ENCODE assay signal across 13 cellular contexts in genomic region chr11:119175493-119176077, GRCh38. TPM values are rescaled to one million over a fixed set of nuclear protein-coding genes. Genes with fewer than 3 reads are reported as not detected.
A peak's percentile ranks its signal among the peaks of the same experiment; 100 is the strongest.
DNase-seq lines count a peak whose midpoint lies in the region; ATAC-seq and TF ChIP-seq lines count a peak whose summit lies in the region.
"Had no signal": no experiment of that assay in that cellular context is flagged by ENCODE, and none has a peak within 500 bp of the region (broad histone marks: within the 10 kb centered on the region; RNA-seq: fewer than 3 reads in every experiment).

No MANE protein-coding gene starts in this region.

- no peaks in the 10 kb centered on the region for H3F3A ChIP-seq in GM23338 (replicated peaks; ENCODE audit: low read depth)

- intact Hi-C loops in esophagus squamous epithelium (cut with DNase I): no loop called here

- H3K9me3 ChIP-seq in RWPE2 (ENCODE audit: severe bottlenecking) (no peaks in the 10 kb centered on the region), esophagus squamous epithelium (no peaks in the 10 kb centered on the region), Karpas-422 (ENCODE audit: low read length) (no peaks in the 10 kb centered on the region)

- WGBS in esophagus squamous epithelium, 2 donors: 57 to 63% methylated on average over 6 of the region's 6 CpGs

- no peaks in the 10 kb centered on the region; the same call in 2 of the 3 replicates for H3K36me3 Mint-ChIP-seq in GM23338 (ENCODE audit: low read depth)

- TF ChIP-seq CTCF in GM23338 (conservative IDR thresholded peaks at IDR 0.05; ENCODE audit: low read depth in 2 of 2) (no peak), RWPE2 (IDR thresholded peaks at IDR 0.05; ENCODE audit: poor library complexity, severe bottlenecking) (no peak), esophagus squamous epithelium (IDR thresholded peaks at IDR 0.05) (no peak)

- H2AFZ ChIP-seq in GM23338 (no peak overlapping the region), Karpas-422 (ENCODE audit: low read length) (no peak overlapping the region)

- H3K4me2 ChIP-seq in GM23338 (no peak overlapping the region), Karpas-422 (ENCODE audit: low read depth, low read length, poor library complexity, severe bottlenecking) (no peak overlapping the region)

- H3K79me2 ChIP-seq in GM23338 (replicated peaks; ENCODE audit: insufficient read depth) (no peaks in the 10 kb centered on the region), Karpas-422 (ENCODE audit: low read length) (no peaks in the 10 kb centered on the region)

- peak overlapping the region; percentile 56; the same call in 1 of the 2 replicates for H3K27ac Mint-ChIP-seq in GM23338
- H3K27ac Mint-ChIP-seq: stimulated activated naive B cell treated with anti-CD40 and anti-IgM and Interleukin-4, amounts not matched to agents 10 μg/mL and 1 μg/mL and 100 μg/mL, for 72 hours had no signal

- H3K4me3 Mint-ChIP-seq in GM23338: no peak overlapping the region
- H3K4me3 Mint-ChIP-seq: stimulated activated naive B cell treated with anti-CD40 and anti-IgM and Interleukin-4, amounts not matched to agents 10 μg/mL and 1 μg/mL and 100 μg/mL, for 72 hours had no signal

- peaks cover 8% of the 10 kb centered on the region; the same call in 2 of the 3 replicates for H3K4me1 Mint-ChIP-seq in GM23338

- peak; percentile 58 for DNase-seq in AG08396 (ENCODE audit: low spot score)
- no peak for DNase-seq in GM23338 (ENCODE audit: low spot score)
- no peak for DNase-seq in RWPE2 (ENCODE audit: low spot score)
- DNase-seq in esophagus squamous epithelium (lab: John Stamatoyannopoulos, UW): no peak
- DNase-seq in Karpas-422: no peak
- no peak for DNase-seq in inferior parietal cortex (ENCODE audit: extremely low spot score)
- DNase-seq in COR-L47 (lab: John Stamatoyannopoulos, UW): no peak
- DNase-seq: anterior cingulate cortex; erythroblast; NCI-H446; stimulated activated naive B cell treated with anti-CD40 and anti-IgM and Interleukin-4, amounts not matched to agents 10 μg/mL and 1 μg/mL and 100 μg/mL, for 72 hours had no signal

- peaks cover 8% of the 10 kb centered on the region for H3K27me3 Mint-ChIP-seq in GM23338 (ENCODE audit: insufficient read depth, low read depth, poor library complexity)
- H3K27me3 Mint-ChIP-seq: stimulated activated naive B cell treated with anti-CD40 and anti-IgM and Interleukin-4, amounts not matched to agents 10 μg/mL and 1 μg/mL and 100 μg/mL, for 72 hours had no signal

- H3K9me2 ChIP-seq in GM23338 (ENCODE audit: insufficient read depth) (no peaks in the 10 kb centered on the region), Karpas-422 (replicated peaks; ENCODE audit: insufficient read depth, low read length) (no peaks in the 10 kb centered on the region)

- ATAC-seq in GM23338 (no peak), RWPE2 (ENCODE audit: low read depth) (peak; percentile 52; the same call in 2 of the 3 replicates), HG02938 (IDR thresholded peaks at IDR 0.05; ENCODE audit: unreplicated experiment) (no peak)
- ATAC-seq: stimulated activated naive B cell treated with anti-CD40 and anti-IgM and Interleukin-4, amounts not matched to agents 10 μg/mL and 1 μg/mL and 100 μg/mL, for 72 hours had no signal

- H3K4me1 ChIP-seq in GM23338 (ENCODE audit: insufficient read depth) (no peaks in the 10 kb centered on the region), RWPE2 (ENCODE audit: insufficient read depth, poor library complexity, severe bottlenecking) (no peaks in the 10 kb centered on the region), esophagus squamous epithelium (peaks cover 6 to 33% (median 7%) of the 10 kb centered on the region in 3 donors), Karpas-422 (ENCODE audit: low read length) (no peaks in the 10 kb centered on the region)

- H4K20me1 ChIP-seq in GM23338 (replicated peaks; ENCODE audit: insufficient read depth) (no peaks in the 10 kb centered on the region), Karpas-422 (ENCODE audit: insufficient read depth, low read depth, low read length) (no peaks in the 10 kb centered on the region)

- H3K27me3 ChIP-seq in GM23338 (ENCODE audit: insufficient read depth) (no peaks in the 10 kb centered on the region), RWPE2 (ENCODE audit: insufficient read depth, poor library complexity, severe bottlenecking) (no peaks in the 10 kb centered on the region), esophagus squamous epithelium (no peaks in the 10 kb centered on the region), Karpas-422 (ENCODE audit: low read length) (no peaks in the 10 kb centered on the region)

- no peaks in the 10 kb centered on the region for H3K9me3 Mint-ChIP-seq in GM23338
- H3K9me3 Mint-ChIP-seq: stimulated activated naive B cell treated with anti-CD40 and anti-IgM and Interleukin-4, amounts not matched to agents 10 μg/mL and 1 μg/mL and 100 μg/mL, for 72 hours had no signal

- H3K36me3 ChIP-seq in GM23338 (ENCODE audit: insufficient read depth): no peaks in the 10 kb centered on the region
- H3K36me3 ChIP-seq in RWPE2 (ENCODE audit: low read depth): peaks cover 7% of the 10 kb centered on the region; the same call in 1 of the 2 replicates
- peaks cover 10 to 94% (median 16%) of the 10 kb centered on the region in 3 donors for H3K36me3 ChIP-seq in esophagus squamous epithelium
- no peaks in the 10 kb centered on the region for H3K36me3 ChIP-seq in Karpas-422 (ENCODE audit: insufficient read depth, low read length)

- H3K27ac ChIP-seq in GM23338 (ENCODE audit: low read depth): no peak overlapping the region
- H3K27ac ChIP-seq in RWPE2 (ENCODE audit: poor library complexity, severe bottlenecking): no peak overlapping the region
- H3K27ac ChIP-seq in esophagus squamous epithelium: peak overlapping the region; percentile 5 to 40 (median 36)
- H3K27ac ChIP-seq in Karpas-422 (ENCODE audit: low read length): no peak overlapping the region

- H3K9ac ChIP-seq in Karpas-422 (ENCODE audit: low read length): no peak overlapping the region

- H3K4me3 ChIP-seq in GM23338: no peak overlapping the region
- H3K4me3 ChIP-seq in RWPE2 (ENCODE audit: severe bottlenecking): no peak overlapping the region
- H3K4me3 ChIP-seq in esophagus squamous epithelium: no peak overlapping the region
- H3K4me3 ChIP-seq in Karpas-422 (ENCODE audit: low read length): no peak overlapping the region

- no peak for TF ChIP-seq POLR2A in esophagus squamous epithelium (IDR thresholded peaks at IDR 0.05)

TF ChIP-seq in GM23338, 12 proteins besides CTCF, POLR2A, EP300 and RAD21 (continues in another document):
- TF ChIP-seq ZNF114 (CRISPR knock-in tag; IDR thresholded peaks at IDR 0.05): no peak

RNA-seq across cellular contexts. Expression of gene NLRX1, which starts 7.1 kb away (rescaled TPM):
- 13.8 and 14.2 TPM in 2 replicates for total RNA-seq in GM23338 (2014; rRNA removed; shearing (Covaris generic))
- 2.8 and 3.4 TPM in 2 replicates for polyA plus RNA-seq in GM23338 (2016; fragmentation: Nextera tagmentation; extraction: Ambion mirVana)
- 10 to 100 TPM; 31.5 to 83.3 (median 67.5) TPM for total RNA-seq in esophagus squamous epithelium
- 2.7 and 7.5 TPM in 2 replicates for total RNA-seq in Karpas-422 (2014; rRNA removed; shearing (Covaris generic); ENCODE audit: low replicate concordance)

RNA-seq across cellular contexts. Expression of gene NHERF4, which starts 9.7 kb away (rescaled TPM):
- total RNA-seq in GM23338 (2014; rRNA removed; shearing (Covaris generic)): not detected in 2 replicates
- 0.15 TPM in 1 of 2 replicates, not detected in the other for polyA plus RNA-seq in GM23338 (2016; fragmentation: Nextera tagmentation; extraction: Ambion mirVana)
- total RNA-seq in esophagus squamous epithelium: under 1 TPM in 1 of 4 donors, not detected in 3; under 0.01 TPM
- total RNA-seq in Karpas-422 (2014; rRNA removed; shearing (Covaris generic); ENCODE audit: low replicate concordance): not detected in 2 replicates
- total RNA-seq: kidney epithelial cell had no signal

RNA-seq across cellular contexts. Expression of gene ABCG4, which starts 26.7 kb away (rescaled TPM):
- total RNA-seq in GM23338 (2014; rRNA removed; shearing (Covaris generic)): 1.0 and 1.2 TPM in 2 replicates
- 0.58 and 0.94 TPM in 2 replicates for polyA plus RNA-seq in GM23338 (2016; fragmentation: Nextera tagmentation; extraction: Ambion mirVana)
- under 1 TPM; 0.15 to 0.94 (median 0.39) TPM for total RNA-seq in esophagus squamous epithelium
- not detected in 2 replicates for total RNA-seq in Karpas-422 (2014; rRNA removed; shearing (Covaris generic); ENCODE audit: low replicate concordance)

RNA-seq across cellular contexts. Expression of gene CBL, which starts 30.6 kb away (rescaled TPM):
- total RNA-seq in GM23338 (2014; rRNA removed; shearing (Covaris generic)): 67.6 and 67.8 TPM in 2 replicates
- polyA plus RNA-seq in GM23338 (2016; fragmentation: Nextera tagmentation; extraction: Ambion mirVana): 31.6 and 40.1 TPM in 2 replicates
- 10 to 100 TPM in 3 of 4 donors, 1 to 10 TPM in 1; 9.9 to 14.2 (median 12.4) TPM for total RNA-seq in esophagus squamous epithelium
- total RNA-seq in Karpas-422 (2014; rRNA removed; shearing (Covaris generic); ENCODE audit: low replicate concordance): 18.0 and 34.0 TPM in 2 replicates

RNA-seq across cellular contexts. Expression of gene HINFP, which starts 54.2 kb away (rescaled TPM):
- 29.2 and 29.6 TPM in 2 replicates for total RNA-seq in GM23338 (2014; rRNA removed; shearing (Covaris generic))
- 12.6 and 12.8 TPM in 2 replicates for polyA plus RNA-seq in GM23338 (2016; fragmentation: Nextera tagmentation; extraction: Ambion mirVana)
- 10 to 100 TPM in 3 of 4 donors, 1 to 10 TPM in 1; 7.0 to 33.2 (median 13.9) TPM for total RNA-seq in esophagus squamous epithelium
- total RNA-seq in Karpas-422 (2014; rRNA removed; shearing (Covaris generic); ENCODE audit: low replicate concordance): 16.3 and 22.4 TPM in 2 replicates

Comparison
In these comparisons a context has a peak if more than half of its experiments do, and no peak if none do; other contexts are left out.
1. H3K27ac ChIP-seq: peak in esophagus squamous epithelium (4 of 4); none in GM23338 (single experiment), RWPE2 (single experiment) and Karpas-422 (single experiment).